In the genomic region with DNA sequence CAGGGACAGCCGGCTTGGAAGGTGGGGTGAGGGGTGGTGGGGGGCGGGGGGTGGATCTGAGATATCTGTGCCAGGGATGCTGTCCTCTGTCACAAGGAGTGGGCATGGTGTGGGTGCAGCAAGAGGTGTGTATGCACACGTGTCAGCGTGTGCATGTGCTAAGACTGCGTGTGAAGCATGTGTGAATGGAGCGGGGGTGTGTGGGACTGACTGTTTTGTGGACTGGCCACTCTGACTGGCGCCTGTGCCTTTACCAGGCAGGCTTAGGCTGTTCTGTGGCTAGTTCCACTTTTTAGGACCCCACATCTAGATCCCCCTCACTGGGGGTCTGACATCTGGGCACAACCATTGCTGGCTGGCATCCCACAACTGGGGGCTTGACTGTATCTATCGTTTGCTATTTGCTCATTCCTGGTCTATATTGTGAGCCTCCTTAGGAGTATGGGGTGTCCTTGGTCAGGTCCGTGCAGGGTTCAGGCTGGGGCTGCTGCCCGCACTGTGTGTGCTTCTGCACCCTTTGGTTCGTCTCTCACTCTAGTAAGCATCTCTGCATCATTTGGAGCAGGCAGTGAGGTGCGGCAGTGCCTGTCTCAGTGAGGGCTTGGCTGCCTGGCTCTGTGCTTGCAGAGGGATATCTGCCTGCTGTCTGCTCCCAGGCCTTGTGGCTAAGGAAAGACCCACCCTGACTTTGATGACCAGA, we compare ENCODE assay signal across 8 cellular contexts. TPM values are rescaled to one million over a fixed set of nuclear protein-coding genes. Genes with fewer than 3 reads are reported as not detected.
A peak's percentile ranks its signal among the peaks of the same experiment; 100 is the strongest.
DNase-seq lines count a peak whose midpoint lies in the region; ATAC-seq lines count a peak whose summit lies in the region.

No MANE protein-coding gene starts in this region.

- H3K4me3 ChIP-seq in thymus (ENCODE audit: low read length) = peak overlapping the region; percentile 68

- peak; percentile 60 for DNase-seq in activated CD8-positive, alpha-beta memory T cell treated with anti-CD3 and anti-CD28 coated beads for 24 hours
- no peak for DNase-seq in activated CD8-positive, alpha-beta memory T cell treated with anti-CD3 and anti-CD28 coated beads, Interleukin-2, amount 50 U/mL, for 4 hours
- no peak for DNase-seq in activated naive CD4-positive, alpha-beta T cell treated with anti-CD3 and anti-CD28 coated beads, Interleukin-2, amount 50 U/mL, for 72 hours (ENCODE audit: low spot score in 2 of 2)
- DNase-seq in immature natural killer cell (no peak), DMS79 treated with DMSO at 0.1 percent for 48 hours (lab: John Stamatoyannopoulos, UW) (no peak), NCI-H774 (lab: John Stamatoyannopoulos, UW) (no peak), epidermal melanocyte (ENCODE audit: insufficient read length, low spot score) (no peak)

- peaks cover 48% of the 10 kb centered on the region in 2 donors for H3K4me1 Mint-ChIP-seq in immature natural killer cell

- peaks cover 9% of the 10 kb centered on the region for H3K36me3 ChIP-seq in thymus (ENCODE audit: control insufficient read depth, insufficient read depth)

- peak overlapping the region; percentile 89 to 96 for H3K27ac Mint-ChIP-seq in activated naive CD4-positive, alpha-beta T cell treated with anti-CD3 and anti-CD28 coated beads, Interleukin-2, amount 50 U/mL, for 72 hours
- H3K27ac Mint-ChIP-seq in immature natural killer cell = peak overlapping the region; percentile 86 to 99 (median 96)

- no peaks in the 10 kb centered on the region for H3K27me3 ChIP-seq in thymus (ENCODE audit: control insufficient read depth, insufficient read depth)

- peaks cover 34% of the 10 kb centered on the region for H3K4me1 ChIP-seq in thymus (ENCODE audit: control insufficient read depth, insufficient read depth, low read length)

- no peaks in the 10 kb centered on the region for H3K9me3 ChIP-seq in thymus (ENCODE audit: control insufficient read depth)

- H3K9me3 Mint-ChIP-seq in activated naive CD4-positive, alpha-beta T cell treated with anti-CD3 and anti-CD28 coated beads, Interleukin-2, amount 50 U/mL, for 72 hours = no peaks in the 10 kb centered on the region
- H3K9me3 Mint-ChIP-seq in immature natural killer cell = no peaks in the 10 kb centered on the region

- H3K27me3 Mint-ChIP-seq in immature natural killer cell (ENCODE audit: low read depth in 3 of 3) = peaks cover 15 to 18% (median 17%) of the 10 kb centered on the region in 3 donors

- 41% methylated on average over 12 of the region's 12 CpGs for WGBS in thymus

- peaks cover 11 to 13% of the 10 kb centered on the region in 2 donors for H3K36me3 Mint-ChIP-seq in activated naive CD4-positive, alpha-beta T cell treated with anti-CD3 and anti-CD28 coated beads, Interleukin-2, amount 50 U/mL, for 72 hours
- H3K36me3 Mint-ChIP-seq in immature natural killer cell = no peaks in the 10 kb centered on the region

- no peak overlapping the region for H3K27ac ChIP-seq in thymus (ENCODE audit: low read depth)

- peak in 1 of 2 donors; percentile 4 for ATAC-seq in activated naive CD4-positive, alpha-beta T cell treated with anti-CD3 and anti-CD28 coated beads, Interleukin-2, amount 50 U/mL, for 72 hours

- H3K4me3 Mint-ChIP-seq in immature natural killer cell = peak overlapping the region; percentile 92 to 99 (median 95)

RNA-seq across cellular contexts. Expression of a gene that starts 1.9 kb away (rescaled TPM):
- 100 to 1,000 TPM in 1 of 2 donors, 10 to 100 TPM in 1; 91.5 to 113 TPM for total RNA-seq in activated naive CD4-positive, alpha-beta T cell treated with anti-CD3 and anti-CD28 coated beads, Interleukin-2, amount 50 U/mL, for 72 hours
- polyA plus RNA-seq in immature natural killer cell (10 to 100 TPM; 14.7 to 40.3 (median 28.3) TPM), thymus (32.8 TPM)

RNA-seq across cellular contexts. Expression of a gene that starts 2.1 kb away (rescaled TPM):
- total RNA-seq in activated naive CD4-positive, alpha-beta T cell treated with anti-CD3 and anti-CD28 coated beads, Interleukin-2, amount 50 U/mL, for 72 hours = under 1 TPM in 1 of 2 donors, not detected in 1; 0.34 TPM
- not detected for polyA plus RNA-seq in immature natural killer cell
- 0.05 TPM for polyA plus RNA-seq in thymus

RNA-seq across cellular contexts. Expression of a gene that starts 34.3 kb away (rescaled TPM):
- 10 to 100 TPM; 22.0 to 23.8 TPM for total RNA-seq in activated naive CD4-positive, alpha-beta T cell treated with anti-CD3 and anti-CD28 coated beads, Interleukin-2, amount 50 U/mL, for 72 hours
- polyA plus RNA-seq in immature natural killer cell (10 to 100 TPM; 10.9 to 33.4 (median 21.0) TPM), thymus (15.6 TPM)

RNA-seq across cellular contexts. Expression of a gene that starts 46.3 kb away (rescaled TPM):
- 10 to 100 TPM; 13.6 to 41.7 TPM for total RNA-seq in activated naive CD4-positive, alpha-beta T cell treated with anti-CD3 and anti-CD28 coated beads, Interleukin-2, amount 50 U/mL, for 72 hours
- polyA plus RNA-seq in immature natural killer cell = 10 to 100 TPM; 32.6 to 51.2 (median 42.5) TPM
- polyA plus RNA-seq in thymus = 100 TPM
